ENCODE assay signal across 8 cellular contexts in genomic region chr9:72364679-72365524, GRCh38. TPM values are rescaled to one million over a fixed set of nuclear protein-coding genes. Genes with fewer than 3 reads are reported as not detected.
A peak's percentile ranks its signal among the peaks of the same experiment; 100 is the strongest.
DNase-seq lines count a peak whose midpoint lies in the region; ATAC-seq and TF ChIP-seq lines count a peak whose summit lies in the region.

A gene with protein sequence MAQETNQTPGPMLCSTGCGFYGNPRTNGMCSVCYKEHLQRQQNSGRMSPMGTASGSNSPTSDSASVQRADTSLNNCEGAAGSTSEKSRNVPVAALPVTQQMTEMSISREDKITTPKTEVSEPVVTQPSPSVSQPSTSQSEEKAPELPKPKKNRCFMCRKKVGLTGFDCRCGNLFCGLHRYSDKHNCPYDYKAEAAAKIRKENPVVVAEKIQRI (minus strand): TSS chr9:72365208. CDS start chr9:72360778, 4,430 bp downstream.

- H3K27ac ChIP-seq in GM23248 (peak within 1 kb of the TSS; percentile 100), RWPE1 (peak within 1 kb of the TSS; percentile 99)

- H3K4me1 Mint-ChIP-seq in activated T-helper 2 cell treated with anti-CD3 and anti-CD28 coated beads, Interferon-gamma antibody, Interleukin-2, Interleukin-4, amounts not matched to agents 10 μg/mL and 5 μg/mL and 100 μg/mL, durations not matched to agents 14 hours and 24 hours and 36 hours (ENCODE audit: low read depth): peaks cover 29% of the 10 kb centered on the region
- peaks cover 47 to 51% of the 10 kb centered on the region in 2 donors for H3K4me1 Mint-ChIP-seq in natural killer cell

- H3F3A ChIP-seq in GM23248 (ENCODE audit: insufficient read depth): peaks cover 48% of the 10 kb centered on the region

- CTCF ChIA-PET in RWPE1 (lab: Yijun Ruan, JAX): interaction anchor here (0.6 to 1.5 kb wide), 5 partner anchors 41 to 227 kb away, joined by 3 to 4 read pairs (median 4); no protein-coding TSS in a partner anchor

- H3K9ac ChIP-seq in GM23248: peak within 1 kb of the TSS; percentile 98

- H2AFZ ChIP-seq in GM23248: peak within 1 kb of the TSS; percentile 84

- H3K27ac Mint-ChIP-seq in activated T-helper 2 cell treated with anti-CD3 and anti-CD28 coated beads, Interferon-gamma antibody, Interleukin-2, Interleukin-4, amounts not matched to agents 10 μg/mL and 5 μg/mL and 100 μg/mL, durations not matched to agents 14 hours and 24 hours and 36 hours: peak within 1 kb of the TSS; percentile 92
- peak within 1 kb of the TSS; percentile 99 for H3K27ac Mint-ChIP-seq in natural killer cell

- no peaks in the 10 kb centered on the region for H3K27me3 Mint-ChIP-seq in activated T-helper 2 cell treated with anti-CD3 and anti-CD28 coated beads, Interferon-gamma antibody, Interleukin-2, Interleukin-4, amounts not matched to agents 10 μg/mL and 5 μg/mL and 100 μg/mL, durations not matched to agents 14 hours and 24 hours and 36 hours (ENCODE audit: low read depth)
- H3K27me3 Mint-ChIP-seq in natural killer cell (ENCODE audit: low read depth in 2 of 2): no peaks in the 10 kb centered on the region

- peak within 1 kb of the TSS; percentile 90 for H3K4me3 Mint-ChIP-seq in activated T-helper 2 cell treated with anti-CD3 and anti-CD28 coated beads, Interferon-gamma antibody, Interleukin-2, Interleukin-4, amounts not matched to agents 10 μg/mL and 5 μg/mL and 100 μg/mL, durations not matched to agents 14 hours and 24 hours and 36 hours (ENCODE audit: low read depth)
- H3K4me3 Mint-ChIP-seq in natural killer cell: peak within 1 kb of the TSS; percentile 94

- H3K4me1 ChIP-seq in GM23248 (ENCODE audit: insufficient read depth): peaks cover 14% of the 10 kb centered on the region

- POLR2A ChIA-PET in RWPE1 (lab: Yijun Ruan, JAX; ENCODE audit: low non-redundant PET): interaction anchor here (0.5 to 2.0 kb wide), 10 partner anchors 8 to 229 kb away, joined by 3 to 11 read pairs (median 4); no protein-coding TSS in a partner anchor

- peaks cover 50% of the 10 kb centered on the region for H3K79me2 ChIP-seq in GM23248 (ENCODE audit: insufficient read depth)

- H3K9me3 ChIP-seq in GM23248 (ENCODE audit: low read depth): no peaks in the 10 kb centered on the region

- no peaks in the 10 kb centered on the region for H3K27me3 ChIP-seq in GM23248 (replicated peaks; ENCODE audit: insufficient read depth)

- H4K20me1 ChIP-seq in GM23248 (ENCODE audit: insufficient read depth): peaks cover 11% of the 10 kb centered on the region; the same call in 1 of the 2 replicates

- 1 to 2% methylated on average over 65 to 79 of the region's 110 CpGs for WGBS in GM23248 (ENCODE audit: low coverage in 1 of 2, low lambda C conversion rate in 2 of 2, missing lambda C conversion rate in 2 of 2), 2 experiments

- peak; percentile 80 to 93 (median 82) for ATAC-seq in natural killer cell

- no peaks in the 10 kb centered on the region for H3K9me3 Mint-ChIP-seq in activated T-helper 2 cell treated with anti-CD3 and anti-CD28 coated beads, Interferon-gamma antibody, Interleukin-2, Interleukin-4, amounts not matched to agents 10 μg/mL and 5 μg/mL and 100 μg/mL, durations not matched to agents 14 hours and 24 hours and 36 hours
- H3K9me3 Mint-ChIP-seq in natural killer cell: no peaks in the 10 kb centered on the region

- in situ Hi-C loops in GM23248 (cut with MboI): no loop called here

- H3K36me3 Mint-ChIP-seq in activated T-helper 2 cell treated with anti-CD3 and anti-CD28 coated beads, Interferon-gamma antibody, Interleukin-2, Interleukin-4, amounts not matched to agents 10 μg/mL and 5 μg/mL and 100 μg/mL, durations not matched to agents 14 hours and 24 hours and 36 hours (ENCODE audit: low read depth): peaks cover 36% of the 10 kb centered on the region
- H3K36me3 Mint-ChIP-seq in natural killer cell: no peaks in the 10 kb centered on the region

- peak within 1 kb of the TSS; percentile 98 for H3K4me2 ChIP-seq in GM23248 (ENCODE audit: unreplicated experiment)

- intact Hi-C loops in activated T-helper 2 cell treated with anti-CD3 and anti-CD28 coated beads, Interferon-gamma antibody, Interleukin-2, Interleukin-4, amounts not matched to agents 10 μg/mL and 5 μg/mL and 100 μg/mL, durations not matched to agents 14 hours and 24 hours and 36 hours (cut with micrococcal nuclease): loop anchor here (1.0 to 10.0 kb wide), 10 partner anchors 24 to 1953 kb away; partner anchors contain the start of genes ABHD17B, C9orf85 and KLF9
- intact Hi-C loops in natural killer cell (cut with micrococcal nuclease): loop anchor here (5.0 to 10.0 kb wide), 5 partner anchors 58 to 1950 kb away; partner anchors contain the start of genes ABHD17B, ANXA1, C9orf85 and KLF9

- 0 out of 2 replicates have a peak, but pooled peaks have one; percentile 8 for TF ChIP-seq CTCF in RWPE1 (conservative IDR thresholded peaks at IDR 0.05; ENCODE audit: low read depth)
- TF ChIP-seq CTCF in natural killer cell (IDR thresholded peaks at IDR 0.05): no peak

- H3K9me2 ChIP-seq in GM23248 (ENCODE audit: insufficient read depth): no peaks in the 10 kb centered on the region

- H3K4me3 ChIP-seq in GM23248: peak within 1 kb of the TSS; percentile 89

- peaks cover 27% of the 10 kb centered on the region; the same call in 1 of the 2 replicates for H3K36me3 ChIP-seq in GM23248 (ENCODE audit: low read depth)

- DNase-seq in Daoy (ENCODE audit: low read depth) (peak; percentile 99), GM23248 (peak; percentile 100), Kasumi-1 (lab: John Stamatoyannopoulos, UW) (peak; percentile 93 to 94), RWPE1 (ENCODE audit: low spot score) (peak; percentile 99), fibroblast of peridontal ligament (ENCODE audit: extremely low read depth) (peak; percentile 97), natural killer cell (peak; percentile 97)
- DNase-seq in activated T-helper 2 cell treated with anti-CD3 and anti-CD28 coated beads, Interferon-gamma antibody, Interleukin-2, Interleukin-4, amounts not matched to agents 10 μg/mL and 5 μg/mL and 100 μg/mL, durations not matched to agents 14 hours and 24 hours and 36 hours (ENCODE audit: low spot score): peak; percentile 86
- DNase-seq in stimulated activated naive CD4-positive, alpha-beta T cell treated with Interleukin-2 at 50 U/mL for 16 hours (lab: John Stamatoyannopoulos, UW): peak; percentile 92

RNA-seq across cellular contexts. Expression of the gene that starts here (rescaled TPM):
- 113 and 114 TPM in 2 replicates for total RNA-seq in Daoy (2014; rRNA removed; shearing (Covaris generic))
- 166 and 184 TPM in 2 replicates for total RNA-seq in GM23248 (2014; rRNA removed; shearing (Covaris generic))
- 178 and 181 TPM in 2 replicates for polyA plus RNA-seq in GM23248 (2016; fragmentation: Nextera tagmentation; extraction: Ambion mirVana)
- total RNA-seq in activated T-helper 2 cell treated with anti-CD3 and anti-CD28 coated beads, Interferon-gamma antibody, Interleukin-2, Interleukin-4, amounts not matched to agents 10 μg/mL and 5 μg/mL and 100 μg/mL, durations not matched to agents 14 hours and 24 hours and 36 hours: 95.5 and 99.1 TPM in 2 replicates
- 100 to 1,000 TPM; 307 to 450 (median 318) TPM for total RNA-seq in natural killer cell

Comparison
In these comparisons a context has a peak if more than half of its experiments do, and no peak if none do; other contexts are left out.
1. Peak in every context shown above with its lines: DNase-seq, ATAC-seq, H3K4me3 ChIP-seq and H3K27ac ChIP-seq.